Comparison of ENCODE assay signal across 10 cellular contexts in genomic region chr22:29385748-29386147, GRCh38. TPM values are rescaled to one million over a fixed set of nuclear protein-coding genes. Genes with fewer than 3 reads are reported as not detected.
DNase-seq lines count a peak whose midpoint lies in the region; ATAC-seq and TF ChIP-seq lines count a peak whose summit lies in the region.
"Had no signal": no experiment of that assay in that cellular context is flagged by ENCODE, and none has a peak within 500 bp of the region (broad histone marks: within the 10 kb centered on the region; RNA-seq: fewer than 3 reads in every experiment).

No MANE protein-coding gene starts in this region.

- H3K27me3 ChIP-seq in BLaER1 treated with 17β-estradiol and CSF1 and Interleukin-3, amounts not matched to agents 10 nM and 100 nM = no peaks in the 10 kb centered on the region
- H3K27me3 ChIP-seq in lower lobe of right lung (ENCODE audit: low read depth) (no peaks in the 10 kb centered on the region), MG63 (no peaks in the 10 kb centered on the region), uterus (no peaks in the 10 kb centered on the region)

- ATAC-seq in lower lobe of right lung = peak; percentile 11 to 37
- ATAC-seq in GM18519 (IDR thresholded peaks at IDR 0.05; ENCODE audit: low FRiP score, unreplicated experiment) = no peak

- peaks cover 6 to 38% (median 21%) of the 10 kb centered on the region in 11 experiments; a peak in 15 of 22 replicates for H3K36me3 ChIP-seq in BLaER1 treated with 17β-estradiol and CSF1 and Interleukin-3, amounts not matched to agents 10 nM and 100 nM
- peaks cover 15% of the 10 kb centered on the region for H3K36me3 ChIP-seq in lower lobe of right lung
- peaks cover 14% of the 10 kb centered on the region for H3K36me3 ChIP-seq in MG63
- no peaks in the 10 kb centered on the region for H3K36me3 ChIP-seq in uterus

- no peak for TF ChIP-seq POLR2A in uterus (IDR thresholded peaks at IDR 0.05)

- H3K9me3 ChIP-seq in BLaER1 treated with 17β-estradiol and CSF1 and Interleukin-3, amounts not matched to agents 10 nM and 100 nM (replicated peaks in 1 of 11) = no peaks in the 10 kb centered on the region
- no peaks in the 10 kb centered on the region for H3K9me3 ChIP-seq in lower lobe of right lung
- H3K9me3 ChIP-seq in MG63 = no peaks in the 10 kb centered on the region
- H3K9me3 ChIP-seq in uterus = no peaks in the 10 kb centered on the region

- peak; percentile 42 for DNase-seq in GM19238 (ENCODE audit: insufficient read length, low spot score)
- peak; percentile 53 for DNase-seq in SKM-1 (lab: John Stamatoyannopoulos, UW; ENCODE audit: unreplicated experiment)
- no peak for DNase-seq in lower lobe of right lung
- DNase-seq in NCI-H128 (lab: John Stamatoyannopoulos, UW; ENCODE audit: unreplicated experiment) = no peak
- no peak for DNase-seq in MG63
- DNase-seq in uterus = no peak
- DNase-seq: DMS53 had no signal

- peaks cover 22 to 64% (median 53%) of the 10 kb centered on the region in 11 experiments for H4K20me1 ChIP-seq in BLaER1 treated with 17β-estradiol and CSF1 and Interleukin-3, amounts not matched to agents 10 nM and 100 nM

- H3K4me3 ChIP-seq in BLaER1 treated with 17β-estradiol and CSF1 and Interleukin-3, amounts not matched to agents 10 nM and 100 nM = peak overlapping the region in 5 of 10 experiments; percentile 16 to 90 (median 82); a peak in 7 of 20 replicates
- H3K4me3 ChIP-seq in lower lobe of right lung (no peak overlapping the region), MG63 (no peak overlapping the region), uterus (no peak overlapping the region)

- H3K4me2 ChIP-seq in BLaER1 treated with 17β-estradiol and CSF1 and Interleukin-3, amounts not matched to agents 10 nM and 100 nM = peak overlapping the region; percentile 85 to 99 (median 93)

- H3K27ac ChIP-seq in BLaER1 treated with 17β-estradiol and CSF1 and Interleukin-3, amounts not matched to agents 10 nM and 100 nM = peak overlapping the region; percentile 53 to 82 (median 71); a peak in 21 of 22 replicates
- H3K27ac ChIP-seq in lower lobe of right lung (peak overlapping the region; percentile 41), uterus (no peak overlapping the region)

- TF ChIP-seq CTCF in lower lobe of right lung (IDR thresholded peaks at IDR 0.05) (no peak), uterus (IDR thresholded peaks at IDR 0.05) (no peak)

- peak overlapping the region; percentile 44 to 91 (median 82); a peak in 19 of 22 replicates for H3K9ac ChIP-seq in BLaER1 treated with 17β-estradiol and CSF1 and Interleukin-3, amounts not matched to agents 10 nM and 100 nM

- peaks cover 71 to 77% (median 74%) of the 10 kb centered on the region in 10 experiments for H3K4me1 ChIP-seq in BLaER1 treated with 17β-estradiol and CSF1 and Interleukin-3, amounts not matched to agents 10 nM and 100 nM
- peaks cover 71% of the 10 kb centered on the region for H3K4me1 ChIP-seq in lower lobe of right lung
- peaks cover 0 to 4% of the 10 kb centered on the region in 2 donors for H3K4me1 ChIP-seq in uterus

- intact Hi-C loops in lower lobe of right lung (cut with DNase I) = no loop called here
- intact Hi-C loops in uterus (cut with DNase I; ENCODE audit: low total_unique reads) = no loop called here

RNA-seq across cellular contexts. Expression of gene AP1B1, which starts 2.6 kb away (rescaled TPM):
- total RNA-seq in lower lobe of right lung (70.3 TPM), uterus (10 to 100 TPM; 32.3 to 49.6 (median 36.6) TPM)
- total RNA-seq in MG63 (2014; rRNA removed; shearing (Covaris generic); ENCODE audit: low replicate concordance) = 49.3 and 75.2 TPM in 2 replicates

RNA-seq across cellular contexts. Expression of gene RFPL1, which starts 52.6 kb away (rescaled TPM):
- total RNA-seq in lower lobe of right lung (not detected), uterus (not detected)
- total RNA-seq in MG63 (2014; rRNA removed; shearing (Covaris generic); ENCODE audit: low replicate concordance) = not detected in 2 replicates
- total RNA-seq: H1 had no signal

Comparison
In these comparisons a context has a peak if more than half of its experiments do, and no peak if none do; other contexts are left out.
1. H3K27ac ChIP-seq: peak in BLaER1 treated with 17β-estradiol and CSF1 and Interleukin-3, amounts not matched to agents 10 nM and 100 nM (11 of 11) and lower lobe of right lung (single experiment); none in uterus (0 of 2).
2. DNase-seq: peak in GM19238 (single experiment) and SKM-1 (single experiment); none in lower lobe of right lung (single experiment), NCI-H128 (single experiment), MG63 (single experiment) and uterus (0 of 2).